In the genomic region with DNA sequence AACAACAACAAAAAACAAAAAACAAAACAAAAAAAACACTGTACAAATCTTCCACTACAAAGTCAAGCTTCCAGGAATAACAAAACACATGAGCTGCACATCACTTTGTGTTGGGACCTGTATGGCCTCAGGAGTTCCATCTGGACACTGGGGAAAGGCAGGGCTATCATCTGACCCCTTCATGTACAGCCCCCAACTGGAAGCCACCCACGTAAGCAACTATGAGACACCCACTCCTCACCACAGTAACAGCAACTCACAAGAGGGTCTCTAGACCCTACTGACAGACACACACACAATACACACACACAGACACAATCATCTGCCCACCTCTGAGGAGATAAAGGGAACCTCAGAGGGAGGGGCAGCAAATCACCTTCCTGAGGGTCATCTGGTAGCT, we compare ENCODE assay signal across 15 cellular contexts.
DNase-seq lines count a peak whose midpoint lies in the region; ATAC-seq and TF ChIP-seq lines count a peak whose summit lies in the region.
"Had no signal": no experiment of that assay in that cellular context is flagged by ENCODE, and none has a peak within 500 bp of the region (broad histone marks: within the 10 kb centered on the region; RNA-seq: fewer than 3 reads in every experiment).

No MANE protein-coding gene starts in this region.

- no peak overlapping the region for H3K4me3 Mint-ChIP-seq in stimulated activated naive CD8-positive, alpha-beta T cell treated with anti-CD3 and anti-CD28 coated beads, Interleukin-15, Interleukin-2, amounts not matched to agents 100 ng/mL and 50 ng/mL, for 24 hours
- H3K4me3 Mint-ChIP-seq in endodermal cell (no peak overlapping the region), neural progenitor cell (no peak overlapping the region)
- H3K4me3 Mint-ChIP-seq: B cell; CD4-positive, alpha-beta T cell had no signal

- H3K36me3 Mint-ChIP-seq in stimulated activated naive CD8-positive, alpha-beta T cell treated with anti-CD3 and anti-CD28 coated beads, Interleukin-15, Interleukin-2, amounts not matched to agents 100 ng/mL and 50 ng/mL, for 24 hours (ENCODE audit: low read depth): no peaks in the 10 kb centered on the region
- H3K36me3 Mint-ChIP-seq in endodermal cell (ENCODE audit: low read depth): no peaks in the 10 kb centered on the region
- H3K36me3 Mint-ChIP-seq in neural progenitor cell: no peaks in the 10 kb centered on the region

- no peak overlapping the region for H3K9ac ChIP-seq in endodermal cell (ENCODE audit: extremely low read depth, low read length, poor library complexity, severe bottlenecking)
- H3K9ac ChIP-seq in neural progenitor cell: no peak overlapping the region

- peaks cover 13% of the 10 kb centered on the region for H4K20me1 ChIP-seq in neural progenitor cell (ENCODE audit: low read depth)

- peaks cover 11% of the 10 kb centered on the region for H3F3A ChIP-seq in neural progenitor cell (ENCODE audit: low read depth)

- H3K79me2 ChIP-seq in neural progenitor cell (ENCODE audit: low read depth): no peaks in the 10 kb centered on the region

- H3K27me3 ChIP-seq in endodermal cell (ENCODE audit: control insufficient read depth, insufficient read depth, low read length, poor library complexity, severe bottlenecking) (no peaks in the 10 kb centered on the region), neural progenitor cell (peaks cover 4% of the 10 kb centered on the region)

- TF ChIP-seq CTCF in endodermal cell (conservative IDR thresholded peaks at IDR 0.05) (no peak), neural progenitor cell (IDR thresholded peaks at IDR 0.05) (no peak)

- WGBS in endodermal cell (ENCODE audit: insufficient coverage in 1 of 2, insufficient read length in 1 of 2), 2 experiments: 88% methylated on average over 1 of the region's 1 CpG; no CpG with 5 or more reads in 1 of the 2 experiments

- ATAC-seq in stimulated activated naive CD8-positive, alpha-beta T cell treated with anti-CD3 and anti-CD28 coated beads, Interleukin-15, Interleukin-2, amounts not matched to agents 100 U/mL and 50 U/mL, for 24 hours: no peak
- ATAC-seq in HG03342 (IDR thresholded peaks at IDR 0.05; ENCODE audit: unreplicated experiment) (no peak), HG03135 (IDR thresholded peaks at IDR 0.05; ENCODE audit: unreplicated experiment) (no peak)

- no peaks in the 10 kb centered on the region for H3K9me3 ChIP-seq in endodermal cell (ENCODE audit: control insufficient read depth, low read length)
- no peaks in the 10 kb centered on the region for H3K9me3 ChIP-seq in neural progenitor cell (ENCODE audit: low read depth)

- H3K9me3 Mint-ChIP-seq in stimulated activated naive CD8-positive, alpha-beta T cell treated with anti-CD3 and anti-CD28 coated beads, Interleukin-15, Interleukin-2, amounts not matched to agents 100 ng/mL and 50 ng/mL, for 24 hours: no peaks in the 10 kb centered on the region
- no peaks in the 10 kb centered on the region for H3K9me3 Mint-ChIP-seq in endodermal cell
- no peaks in the 10 kb centered on the region for H3K9me3 Mint-ChIP-seq in neural progenitor cell
- H3K9me3 Mint-ChIP-seq: CD4-positive, alpha-beta T cell had no signal

- H3K4me3 ChIP-seq in endodermal cell (ENCODE audit: low read length): no peak overlapping the region
- H3K4me3 ChIP-seq in neural progenitor cell: no peak overlapping the region

- H3K27ac ChIP-seq in endodermal cell (ENCODE audit: low read depth, low read length) (no peak overlapping the region), neural progenitor cell (no peak overlapping the region)

- no peak overlapping the region for H3K4me2 ChIP-seq in neural progenitor cell

- H3K27ac Mint-ChIP-seq in stimulated activated naive CD8-positive, alpha-beta T cell treated with anti-CD3 and anti-CD28 coated beads, Interleukin-15, Interleukin-2, amounts not matched to agents 100 ng/mL and 50 ng/mL, for 24 hours: peak overlapping the region; percentile 59
- H3K27ac Mint-ChIP-seq in endodermal cell (peak overlapping the region; percentile 80), neural progenitor cell (peak overlapping the region; percentile 74)
- H3K27ac Mint-ChIP-seq: B cell; CD4-positive, alpha-beta T cell had no signal

- H2AFZ ChIP-seq in neural progenitor cell (replicated peaks): no peak overlapping the region

- H3K4me1 Mint-ChIP-seq in stimulated activated naive CD8-positive, alpha-beta T cell treated with anti-CD3 and anti-CD28 coated beads, Interleukin-15, Interleukin-2, amounts not matched to agents 100 ng/mL and 50 ng/mL, for 24 hours (ENCODE audit: low read depth): peaks cover 19% of the 10 kb centered on the region
- H3K4me1 Mint-ChIP-seq in endodermal cell (peaks cover 37% of the 10 kb centered on the region), neural progenitor cell (peaks cover 57% of the 10 kb centered on the region)

- no peaks in the 10 kb centered on the region for H3K27me3 Mint-ChIP-seq in stimulated activated naive CD8-positive, alpha-beta T cell treated with anti-CD3 and anti-CD28 coated beads, Interleukin-15, Interleukin-2, amounts not matched to agents 100 ng/mL and 50 ng/mL, for 24 hours
- H3K27me3 Mint-ChIP-seq in endodermal cell (ENCODE audit: insufficient read depth) (no peaks in the 10 kb centered on the region), neural progenitor cell (ENCODE audit: insufficient read depth, low read depth) (peaks cover 16% of the 10 kb centered on the region)
- H3K27me3 Mint-ChIP-seq: B cell; CD4-positive, alpha-beta T cell had no signal

- H3K36me3 ChIP-seq in endodermal cell (ENCODE audit: control insufficient read depth, insufficient read depth, low read length) (no peaks in the 10 kb centered on the region), neural progenitor cell (no peaks in the 10 kb centered on the region)

- H3K4me1 ChIP-seq in endodermal cell (ENCODE audit: control insufficient read depth, insufficient read depth, low read length) (peaks cover 24% of the 10 kb centered on the region), neural progenitor cell (peaks cover 48% of the 10 kb centered on the region)

- DNase-seq in stimulated activated naive CD8-positive, alpha-beta T cell treated with anti-CD3 and anti-CD28 coated beads, Interleukin-15, Interleukin-2, amounts not matched to agents 100 U/mL and 50 U/mL, for 24 hours: no peak
- DNase-seq in endodermal cell: no peak
- DNase-seq in neural progenitor cell (ENCODE audit: low spot score): no peak
- DNase-seq in cerebellar nuclear complex (lab: John Stamatoyannopoulos, UW): no peak
- DNase-seq in NCI-H1417 treated with DMSO at 0.1 percent for 48 hours (lab: John Stamatoyannopoulos, UW): no peak
- DNase-seq: ACHN; C1 segment of cervical spinal cord; Calu3; CD4-positive, alpha-beta T cell; DMS 273 treated with DMSO at 0.1 percent for 48 hours; HCEC 1CT had no signal
